Comparison of ENCODE assay signal across 15 cellular contexts in the genomic region with DNA sequence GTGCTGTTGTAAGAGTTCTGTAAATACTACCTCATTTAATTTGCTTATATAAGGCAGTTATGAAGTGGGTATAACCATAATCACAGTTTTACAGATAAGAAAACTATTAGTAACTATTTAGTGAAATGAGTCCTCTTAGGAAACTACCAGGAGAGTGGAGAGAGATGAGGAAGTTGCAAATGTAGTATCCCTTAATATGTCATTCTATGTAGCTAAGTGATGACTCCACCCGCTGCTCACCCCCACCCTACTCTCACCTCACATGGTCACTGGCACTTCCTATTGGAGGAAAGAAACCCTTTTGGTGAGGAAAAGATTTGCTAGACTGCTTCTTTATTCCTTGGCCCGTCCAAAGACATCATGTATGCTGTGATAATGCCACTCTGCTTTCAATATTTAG.
A peak's percentile ranks its signal among the peaks of the same experiment; 100 is the strongest.
DNase-seq lines count a peak whose midpoint lies in the region; ATAC-seq lines count a peak whose summit lies in the region.
"Had no signal": no experiment of that assay in that cellular context is flagged by ENCODE, and none has a peak within 500 bp of the region (broad histone marks: within the 10 kb centered on the region; RNA-seq: fewer than 3 reads in every experiment).

No MANE protein-coding gene starts in this region.

- DNase-seq in OCI-M1 (lab: John Stamatoyannopoulos, UW) (peak; percentile 7), NCI-H1417 (lab: John Stamatoyannopoulos, UW) (no peak), amniotic stem cell (lab: John Stamatoyannopoulos, UW) (no peak), NCI-H2196 (lab: John Stamatoyannopoulos, UW; ENCODE audit: unreplicated experiment) (no peak)
- DNase-seq in stimulated activated naive B cell treated with anti-CD40 and anti-IgM and Interleukin-4, amounts not matched to agents 10 μg/mL and 1 μg/mL and 100 μg/mL, for 72 hours: no peak
- DNase-seq: C1 segment of cervical spinal cord; Calu3; CD4-positive, alpha-beta memory T cell; COR-L47; DND-41; GM23248; H7; HCEC 1CT had no signal

- ATAC-seq in GM18502 (IDR thresholded peaks at IDR 0.05; ENCODE audit: poor library complexity, unreplicated experiment): peak; percentile 10
- ATAC-seq in GM18511 (IDR thresholded peaks at IDR 0.05; ENCODE audit: unreplicated experiment): peak; percentile 32
- ATAC-seq in stimulated activated naive B cell treated with anti-CD40 and anti-IgM and Interleukin-4, amounts not matched to agents 10 μg/mL and 1 μg/mL and 100 μg/mL, for 72 hours (replicated peaks): peak; percentile 53 to 76

- H3K27me3 Mint-ChIP-seq in stimulated activated naive B cell treated with anti-CD40 and anti-IgM and Interleukin-4, amounts not matched to agents 10 μg/mL and 1 μg/mL and 100 μg/mL, for 72 hours: no peaks in the 10 kb centered on the region
- H3K27me3 Mint-ChIP-seq: CD4-positive, alpha-beta memory T cell had no signal

- H3K27ac Mint-ChIP-seq in stimulated activated naive B cell treated with anti-CD40 and anti-IgM and Interleukin-4, amounts not matched to agents 10 μg/mL and 1 μg/mL and 100 μg/mL, for 72 hours: no peak overlapping the region
- H3K27ac Mint-ChIP-seq: CD4-positive, alpha-beta memory T cell had no signal

- no peaks in the 10 kb centered on the region for H3K9me3 Mint-ChIP-seq in stimulated activated naive B cell treated with anti-CD40 and anti-IgM and Interleukin-4, amounts not matched to agents 10 μg/mL and 1 μg/mL and 100 μg/mL, for 72 hours

- H3K36me3 Mint-ChIP-seq in stimulated activated naive B cell treated with anti-CD40 and anti-IgM and Interleukin-4, amounts not matched to agents 10 μg/mL and 1 μg/mL and 100 μg/mL, for 72 hours: no peaks in the 10 kb centered on the region
- H3K36me3 Mint-ChIP-seq: CD4-positive, alpha-beta memory T cell had no signal

- H3K4me1 Mint-ChIP-seq in stimulated activated naive B cell treated with anti-CD40 and anti-IgM and Interleukin-4, amounts not matched to agents 10 μg/mL and 1 μg/mL and 100 μg/mL, for 72 hours: peaks cover 11 to 15% of the 10 kb centered on the region in 2 donors

- H3K4me3 Mint-ChIP-seq in stimulated activated naive B cell treated with anti-CD40 and anti-IgM and Interleukin-4, amounts not matched to agents 10 μg/mL and 1 μg/mL and 100 μg/mL, for 72 hours: no peak overlapping the region
- H3K4me3 Mint-ChIP-seq: CD4-positive, alpha-beta memory T cell had no signal

Comparison
In these comparisons a context has a peak if more than half of its experiments do, and no peak if none do; other contexts are left out.
1. ATAC-seq: peak in every context shown above with its lines; median percentile 64 in stimulated activated naive B cell treated with anti-CD40 and anti-IgM and Interleukin-4, amounts not matched to agents 10 μg/mL and 1 μg/mL and 100 μg/mL, for 72 hours; 32 in GM18511; 10 in GM18502.